Comparison of ENCODE assay signal across 13 cellular contexts in genomic region chr6:22589118-22589517, GRCh38. TPM values are rescaled to one million over a fixed set of nuclear protein-coding genes. Genes with fewer than 3 reads are reported as not detected.
"Had no signal": no experiment of that assay in that cellular context is flagged by ENCODE, and none has a peak within 500 bp of the region (broad histone marks: within the 10 kb centered on the region; RNA-seq: fewer than 3 reads in every experiment).

No MANE protein-coding gene starts in this region.

- H3K36me3 ChIP-seq: adrenal gland, ascending aorta, brain microvascular endothelial cell, breast epithelium, cardiac muscle cell had no signal

- H3K4me3 ChIP-seq: adrenal gland, ascending aorta, body of pancreas, breast epithelium, cardiac muscle cell had no signal

- H3K9me3 ChIP-seq: adrenal gland, ascending aorta, body of pancreas, breast epithelium had no signal

- ATAC-seq: activated naive CD4-positive, alpha-beta T cell treated with anti-CD3 and anti-CD28 coated beads, Interleukin-2, amount 50 U/mL, for 72 hours; activated naive CD8-positive, alpha-beta T cell treated with anti-CD3 and anti-CD28 coated beads, Interleukin-2, amount 50 U/mL, for 24 hours; activated T-cell treated with anti-CD3 and anti-CD28 coated beads, Interleukin-2, amount 50 U/mL, for 4 hours; activated T-cell treated with anti-CD3 and anti-CD28 coated beads, Interleukin-2, amount 50 U/mL, for 72 hours; activated T-helper 17 cell treated with anti-CD3 and anti-CD28 coated beads, Interleukin-2, amount 50 U/mL, for 72 hours; body of pancreas had no signal

- H3K27me3 ChIP-seq: adrenal gland, ascending aorta, body of pancreas, brain microvascular endothelial cell, breast epithelium, cardiac muscle cell had no signal

- H3K27ac ChIP-seq: adrenal gland, ascending aorta, body of pancreas, brain microvascular endothelial cell, breast epithelium, cardiac muscle cell had no signal

RNA-seq across cellular contexts. Expression of gene HDGFL1, which starts 19.8 kb away (rescaled TPM):
- polyA plus RNA-seq: adipose tissue, adrenal gland, aorta, cardiac muscle cell had no signal
